In the genomic region with DNA sequence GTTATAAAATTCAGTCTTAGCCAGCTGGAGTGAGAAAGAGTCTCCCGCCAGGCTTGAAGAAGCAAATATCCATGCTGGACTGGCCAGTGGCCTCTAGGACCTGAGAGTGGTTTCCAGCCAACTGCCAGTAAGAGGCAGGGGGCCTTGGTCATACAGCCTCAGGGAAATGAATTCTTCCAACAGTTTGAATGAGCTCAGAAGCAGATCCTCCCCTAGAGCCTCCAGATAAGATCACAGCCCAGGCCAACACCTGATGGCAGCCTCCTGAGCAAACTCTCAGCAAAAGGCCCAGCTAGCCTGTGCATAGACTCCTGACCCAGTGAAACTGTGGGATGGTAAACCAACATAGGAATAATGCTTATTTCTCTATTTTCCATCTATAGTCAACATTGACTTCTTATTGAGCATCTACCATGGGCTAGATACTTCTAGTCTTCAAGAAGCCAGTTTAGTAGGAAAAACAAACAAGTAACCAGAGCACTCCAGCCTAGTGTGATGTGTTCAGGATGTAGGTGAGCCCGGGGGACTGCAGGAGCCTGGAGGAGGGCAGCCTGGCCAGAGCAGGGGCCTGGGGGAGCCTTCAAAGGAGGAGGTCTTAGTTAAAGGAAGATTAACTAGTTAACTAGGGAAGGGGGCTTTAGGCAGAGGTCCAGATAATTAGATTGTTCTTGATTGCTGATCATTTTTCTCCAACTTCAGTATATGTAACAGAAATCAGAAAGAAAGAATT, we compare ENCODE assay signal across 22 cellular contexts.
DNase-seq lines count a peak whose midpoint lies in the region; ATAC-seq lines count a peak whose summit lies in the region.
"Had no signal": no experiment of that assay in that cellular context is flagged by ENCODE, and none has a peak within 500 bp of the region (broad histone marks: within the 10 kb centered on the region; RNA-seq: fewer than 3 reads in every experiment).

No MANE protein-coding gene starts in this region.

- H3K4me1 Mint-ChIP-seq in activated naive CD4-positive, alpha-beta T cell treated with anti-CD3 and anti-CD28 coated beads, Interleukin-2, amount 10 ng/mL, durations not matched to agents 7 days and 5 days: peaks cover 32% of the 10 kb centered on the region
- peaks cover 44 to 48% of the 10 kb centered on the region in 2 donors for H3K4me1 Mint-ChIP-seq in effector memory CD8-positive, alpha-beta T cell (ENCODE audit: low read depth in 2 of 2)
- H3K4me1 Mint-ChIP-seq in stimulated activated naive B cell treated with anti-CD40 and anti-IgM and Interleukin-4, amounts not matched to agents 10 μg/mL and 1 μg/mL and 100 μg/mL, for 72 hours: peaks cover 26 to 67% of the 10 kb centered on the region in 2 donors

- no peak for ATAC-seq in effector memory CD8-positive, alpha-beta T cell (replicated peaks)
- ATAC-seq in stimulated activated naive B cell treated with anti-CD40 and anti-IgM and Interleukin-4, amounts not matched to agents 10 μg/mL and 1 μg/mL and 100 μg/mL, for 72 hours (replicated peaks): peak in 1 of 2 donors; percentile 38
- ATAC-seq in HG02852 (IDR thresholded peaks at IDR 0.05; ENCODE audit: unreplicated experiment) (no peak), HG03097 (IDR thresholded peaks at IDR 0.05; ENCODE audit: low FRiP score, unreplicated experiment) (no peak)
- ATAC-seq: A549, body of pancreas, foreskin keratinocyte had no signal

- no peak overlapping the region for H3K4me3 ChIP-seq in SK-N-MC
- H3K4me3 ChIP-seq: A549, body of pancreas, colonic mucosa, HAP-1, neural progenitor cell, upper lobe of left lung had no signal

- H3K9me3 Mint-ChIP-seq in activated naive CD4-positive, alpha-beta T cell treated with anti-CD3 and anti-CD28 coated beads, Interleukin-2, amount 10 ng/mL, durations not matched to agents 7 days and 5 days: peaks cover 12% of the 10 kb centered on the region
- no peaks in the 10 kb centered on the region for H3K9me3 Mint-ChIP-seq in effector memory CD8-positive, alpha-beta T cell
- H3K9me3 Mint-ChIP-seq in stimulated activated naive B cell treated with anti-CD40 and anti-IgM and Interleukin-4, amounts not matched to agents 10 μg/mL and 1 μg/mL and 100 μg/mL, for 72 hours: peaks cover 4 to 11% of the 10 kb centered on the region in 2 donors

- H3K9me3 ChIP-seq in SK-N-MC (ENCODE audit: low read depth, low read length): no peaks in the 10 kb centered on the region
- H3K9me3 ChIP-seq: A549, body of pancreas, colonic mucosa, HAP-1, upper lobe of left lung had no signal

- CTCF ChIA-PET in activated naive CD4-positive, alpha-beta T cell treated with anti-CD3 and anti-CD28 coated beads, Interleukin-2, amount 10 ng/mL, durations not matched to agents 7 days and 5 days (lab: Charles Lee): no interaction called here

- H3K36me3 Mint-ChIP-seq in activated naive CD4-positive, alpha-beta T cell treated with anti-CD3 and anti-CD28 coated beads, Interleukin-2, amount 10 ng/mL, durations not matched to agents 7 days and 5 days: peaks cover 2% of the 10 kb centered on the region
- H3K36me3 Mint-ChIP-seq in effector memory CD8-positive, alpha-beta T cell (ENCODE audit: insufficient read depth): no peaks in the 10 kb centered on the region
- H3K36me3 Mint-ChIP-seq in stimulated activated naive B cell treated with anti-CD40 and anti-IgM and Interleukin-4, amounts not matched to agents 10 μg/mL and 1 μg/mL and 100 μg/mL, for 72 hours: peaks cover 10 to 19% of the 10 kb centered on the region in 2 donors
- H3K36me3 Mint-ChIP-seq: neural progenitor cell had no signal

- H3K27ac Mint-ChIP-seq in activated naive CD4-positive, alpha-beta T cell treated with anti-CD3 and anti-CD28 coated beads, Interleukin-2, amount 10 ng/mL, durations not matched to agents 7 days and 5 days: peak overlapping the region; percentile 52
- peak overlapping the region; percentile 87 to 99 for H3K27ac Mint-ChIP-seq in effector memory CD8-positive, alpha-beta T cell
- peak overlapping the region; percentile 93 for H3K27ac Mint-ChIP-seq in stimulated activated naive B cell treated with anti-CD40 and anti-IgM and Interleukin-4, amounts not matched to agents 10 μg/mL and 1 μg/mL and 100 μg/mL, for 72 hours
- H3K27ac Mint-ChIP-seq: neural progenitor cell had no signal

- H3K9ac ChIP-seq in SK-N-MC (ENCODE audit: insufficient read length): no peak overlapping the region
- H3K9ac ChIP-seq: neural progenitor cell had no signal

- DNase-seq in activated naive CD4-positive, alpha-beta T cell treated with anti-CD3 and anti-CD28 coated beads, Interleukin-2, amount 10 ng/mL, durations not matched to agents 7 days and 5 days: no peak
- DNase-seq in activated naive CD4-positive, alpha-beta T cell treated with anti-CD3 and anti-CD28 coated beads, Interleukin-2, amount 50 U/mL, for 16 hours: no peak
- DNase-seq in SK-N-MC (ENCODE audit: low read depth, low spot score) (no peak), activated gamma-delta T cell treated with Interleukin-2 at 50 U/mL for 16 hours (no peak)
- DNase-seq in effector memory CD8-positive, alpha-beta T cell: no peak
- DNase-seq in stimulated activated naive B cell treated with anti-CD40 and anti-IgM and Interleukin-4, amounts not matched to agents 10 μg/mL and 1 μg/mL and 100 μg/mL, for 72 hours: no peak
- DNase-seq: activated CD4-positive, CD25-positive, alpha-beta regulatory T cell; body of pancreas; colonic mucosa; foreskin keratinocyte; hypothalamus; KG1; mesenchymal stem cell; NCI-H1048; NCI-H2029 treated with DMSO at 0.1 percent for 48 hours; NCI-H524 had no signal

- H3K36me3 ChIP-seq in SK-N-MC (ENCODE audit: insufficient read depth, low read length): no peaks in the 10 kb centered on the region
- H3K36me3 ChIP-seq: colonic mucosa, HAP-1, neural progenitor cell, upper lobe of left lung had no signal

- peak overlapping the region; percentile 25; the same call in 1 of the 2 replicates for H3K27ac ChIP-seq in SK-N-MC
- H3K27ac ChIP-seq: A549, body of pancreas, colonic mucosa, foreskin keratinocyte, neural progenitor cell, upper lobe of left lung had no signal

- H3K27me3 Mint-ChIP-seq in activated naive CD4-positive, alpha-beta T cell treated with anti-CD3 and anti-CD28 coated beads, Interleukin-2, amount 10 ng/mL, durations not matched to agents 7 days and 5 days: no peaks in the 10 kb centered on the region
- H3K27me3 Mint-ChIP-seq in effector memory CD8-positive, alpha-beta T cell: no peaks in the 10 kb centered on the region
- no peaks in the 10 kb centered on the region for H3K27me3 Mint-ChIP-seq in stimulated activated naive B cell treated with anti-CD40 and anti-IgM and Interleukin-4, amounts not matched to agents 10 μg/mL and 1 μg/mL and 100 μg/mL, for 72 hours

- H3K4me3 Mint-ChIP-seq in activated naive CD4-positive, alpha-beta T cell treated with anti-CD3 and anti-CD28 coated beads, Interleukin-2, amount 10 ng/mL, durations not matched to agents 7 days and 5 days: no peak overlapping the region
- H3K4me3 Mint-ChIP-seq in effector memory CD8-positive, alpha-beta T cell: peak overlapping the region; percentile 67 to 81
- peak overlapping the region; percentile 39 to 51 for H3K4me3 Mint-ChIP-seq in stimulated activated naive B cell treated with anti-CD40 and anti-IgM and Interleukin-4, amounts not matched to agents 10 μg/mL and 1 μg/mL and 100 μg/mL, for 72 hours
- H3K4me3 Mint-ChIP-seq: neural progenitor cell had no signal
